Comparison of ENCODE assay signal across 8 cellular contexts in genomic region chr19:18340990-18341868, GRCh38. TPM values are rescaled to one million over a fixed set of nuclear protein-coding genes. Genes with fewer than 3 reads are reported as not detected.
DNase-seq lines count a peak whose midpoint lies in the region; ATAC-seq and TF ChIP-seq lines count a peak whose summit lies in the region.

No MANE protein-coding gene starts in this region.

- no peak for ATAC-seq in GM21381 (IDR thresholded peaks at IDR 0.05; ENCODE audit: unreplicated experiment)

- H3K4me3 Mint-ChIP-seq in osteocyte (ENCODE audit: unreplicated experiment), result peak overlapping the region; percentile 81
- H3K4me3 Mint-ChIP-seq in type B pancreatic cell, result peak overlapping the region; percentile 88

- TF ChIP-seq CTCF in HFF-Myc (IDR thresholded peaks at IDR 0.05; ENCODE audit: low read depth, low read length, missing control alignments) (no peak), osteocyte (IDR thresholded peaks at IDR 0.05) (no peak), type B pancreatic cell (conservative IDR thresholded peaks at IDR 0.05) (peak; percentile 17)

- H3K4me1 Mint-ChIP-seq in osteocyte (ENCODE audit: unreplicated experiment) (peaks cover 14% of the 10 kb centered on the region), type B pancreatic cell (ENCODE audit: unreplicated experiment) (peaks cover 29% of the 10 kb centered on the region)

- H3K9me3 Mint-ChIP-seq in osteocyte (ENCODE audit: unreplicated experiment) (no peaks in the 10 kb centered on the region), type B pancreatic cell (no peaks in the 10 kb centered on the region)

- H3K27ac Mint-ChIP-seq in osteocyte (ENCODE audit: unreplicated experiment) (no peak overlapping the region), type B pancreatic cell (peak overlapping the region; percentile 63)

- no peaks in the 10 kb centered on the region for H3K27me3 Mint-ChIP-seq in osteocyte (ENCODE audit: unreplicated experiment)
- no peaks in the 10 kb centered on the region for H3K27me3 Mint-ChIP-seq in type B pancreatic cell

- H3K4me3 ChIP-seq in HFF-Myc (replicated peaks; ENCODE audit: low read depth, low read length), result peak overlapping the region; percentile 53

- H3K36me3 Mint-ChIP-seq in osteocyte (ENCODE audit: unreplicated experiment) (peaks cover 18% of the 10 kb centered on the region), type B pancreatic cell (peaks cover 4% of the 10 kb centered on the region)

- in situ Hi-C loops in Caki2 (cut with HindIII; ENCODE audit: low pct_unique_long_range_greater_than_20kb, low sequenced_read_pairs), result no loop called here

- DNase-seq in Caki2 (ENCODE audit: low read depth) (peak; percentile 39), HFF-Myc (ENCODE audit: extremely low read depth, low read depth) (no peak), RKO (ENCODE audit: low spot score) (peak; percentile 82), germinal center (ENCODE audit: low spot score) (peak; percentile 69), osteocyte (ENCODE audit: extremely low spot score, unreplicated experiment) (no peak), type B pancreatic cell (ENCODE audit: extremely low spot score, unreplicated experiment) (no peak)
- peak; percentile 49 for DNase-seq in activated T-helper 9 cell treated with anti-CD3 and anti-CD28 coated beads, Interleukin-2, amount 50 U/mL, for 16 hours (ENCODE audit: low read depth)

RNA-seq across cellular contexts. Expression of gene PGPEP1, which starts 0.8 kb away (rescaled TPM):
- total RNA-seq in Caki2 (2014; rRNA removed; shearing (Covaris generic); ENCODE audit: low replicate concordance), result 15.4 and 17.8 TPM in 2 replicates
- 36.1 and 38.5 TPM in 2 replicates for total RNA-seq in osteocyte
- 28.8 and 46.7 TPM in 2 replicates for total RNA-seq in type B pancreatic cell (ENCODE audit: low replicate concordance)

RNA-seq across cellular contexts. Expression of gene LSM4, which starts 18.4 kb away (rescaled TPM):
- total RNA-seq in Caki2 (2014; rRNA removed; shearing (Covaris generic); ENCODE audit: low replicate concordance), result 828 and 869 TPM in 2 replicates
- total RNA-seq in osteocyte, result 92.1 and 98.1 TPM in 2 replicates
- 196 and 223 TPM in 2 replicates for total RNA-seq in type B pancreatic cell (ENCODE audit: low replicate concordance)

RNA-seq across cellular contexts. Expression of gene GDF15, which starts 44.7 kb away (rescaled TPM):
- total RNA-seq in Caki2 (2014; rRNA removed; shearing (Covaris generic); ENCODE audit: low replicate concordance), result 349 and 410 TPM in 2 replicates
- total RNA-seq in osteocyte (41.9 and 47.9 TPM in 2 replicates), type B pancreatic cell (ENCODE audit: low replicate concordance) (102 and 106 TPM in 2 replicates)

RNA-seq across cellular contexts. Expression of gene LRRC25, which starts 56.2 kb away (rescaled TPM):
- total RNA-seq in Caki2 (2014; rRNA removed; shearing (Covaris generic); ENCODE audit: low replicate concordance), result not detected in 2 replicates
- total RNA-seq in osteocyte (0.16 TPM in 1 of 2 replicates, not detected in the other), type B pancreatic cell (ENCODE audit: low replicate concordance) (0.19 TPM in 1 of 2 replicates, not detected in the other)

RNA-seq across cellular contexts. Expression of gene JUND, which starts 59.8 kb away (rescaled TPM):
- total RNA-seq in Caki2 (2014; rRNA removed; shearing (Covaris generic); ENCODE audit: low replicate concordance), result 115 and 120 TPM in 2 replicates
- total RNA-seq in osteocyte (203 and 241 TPM in 2 replicates), type B pancreatic cell (ENCODE audit: low replicate concordance) (126 and 232 TPM in 2 replicates)

Comparison
In these comparisons a context has a peak if more than half of its experiments do, and no peak if none do; other contexts are left out.
1. DNase-seq: peak in Caki2 (single experiment), RKO (single experiment), activated T-helper 9 cell treated with anti-CD3 and anti-CD28 coated beads, Interleukin-2, amount 50 U/mL, for 16 hours (single experiment) and germinal center (single experiment); none in HFF-Myc (single experiment), osteocyte (single experiment) and type B pancreatic cell (single experiment).